ENCODE assay signal across 14 cellular contexts in genomic region chr7:13822678-13823077, GRCh38.
"Had no signal": no experiment of that assay in that cellular context is flagged by ENCODE, and none has a peak within 500 bp of the region (broad histone marks: within the 10 kb centered on the region; RNA-seq: fewer than 3 reads in every experiment).

No MANE protein-coding gene starts in this region.

- H3K36me3 Mint-ChIP-seq: activated naive CD8-positive, alpha-beta T cell treated with anti-CD3 and anti-CD28 coated beads, Interleukin-2, amount 10 ng/mL, durations not matched to agents 7 days and 5 days had no signal

- DNase-seq: activated CD4-positive, alpha-beta memory T cell treated with anti-CD3 and anti-CD28 coated beads, Interleukin-2, amount 10 ng/mL, durations not matched to agents 7 days and 5 days; activated gamma-delta T cell treated with Interleukin-2 at 50 U/mL for 16 hours; activated naive CD8-positive, alpha-beta T cell treated with anti-CD3 and anti-CD28 coated beads, Interleukin-2, amount 10 ng/mL, durations not matched to agents 7 days and 5 days; activated T-cell treated with anti-CD3 and anti-CD28 coated beads, Interleukin-2, amount 50 U/mL, for 48 hours; anterior cingulate cortex; endodermal cell; erythroblast; foreskin fibroblast; heart left ventricle; ovary; stimulated activated CD4-positive, alpha-beta T cell treated with anti-CD3 and anti-CD28 coated beads, Interleukin-4, amount 100 ng/mL, for 24 hours; upper lobe of left lung had no signal

- H3K27me3 Mint-ChIP-seq: activated CD4-positive, alpha-beta memory T cell treated with anti-CD3 and anti-CD28 coated beads, Interleukin-2, amount 10 ng/mL, durations not matched to agents 7 days and 5 days; activated naive CD8-positive, alpha-beta T cell treated with anti-CD3 and anti-CD28 coated beads, Interleukin-2, amount 10 ng/mL, durations not matched to agents 7 days and 5 days; stimulated activated naive CD8-positive, alpha-beta T cell treated with anti-CD3 and anti-CD28 coated beads, Interleukin-15, Interleukin-2, amounts not matched to agents 100 ng/mL and 50 ng/mL, for 24 hours had no signal

- H3K4me1 Mint-ChIP-seq: activated CD4-positive, alpha-beta memory T cell treated with anti-CD3 and anti-CD28 coated beads, Interleukin-2, amount 10 ng/mL, durations not matched to agents 7 days and 5 days; activated naive CD8-positive, alpha-beta T cell treated with anti-CD3 and anti-CD28 coated beads, Interleukin-2, amount 10 ng/mL, durations not matched to agents 7 days and 5 days; endodermal cell had no signal

- H3K27ac Mint-ChIP-seq: activated CD4-positive, alpha-beta memory T cell treated with anti-CD3 and anti-CD28 coated beads, Interleukin-2, amount 10 ng/mL, durations not matched to agents 7 days and 5 days; activated naive CD8-positive, alpha-beta T cell treated with anti-CD3 and anti-CD28 coated beads, Interleukin-2, amount 10 ng/mL, durations not matched to agents 7 days and 5 days; endodermal cell; stimulated activated naive CD8-positive, alpha-beta T cell treated with anti-CD3 and anti-CD28 coated beads, Interleukin-15, Interleukin-2, amounts not matched to agents 100 ng/mL and 50 ng/mL, for 24 hours; T-helper 2 cell treated with Interferon-gamma antibody and Interleukin-4, amounts not matched to agents 5 μg/mL and 100 μg/mL, for 36 hours had no signal

- H3K4me3 Mint-ChIP-seq: activated CD4-positive, alpha-beta memory T cell treated with anti-CD3 and anti-CD28 coated beads, Interleukin-2, amount 10 ng/mL, durations not matched to agents 7 days and 5 days; activated naive CD8-positive, alpha-beta T cell treated with anti-CD3 and anti-CD28 coated beads, Interleukin-2, amount 10 ng/mL, durations not matched to agents 7 days and 5 days; endodermal cell; stimulated activated naive CD8-positive, alpha-beta T cell treated with anti-CD3 and anti-CD28 coated beads, Interleukin-15, Interleukin-2, amounts not matched to agents 100 ng/mL and 50 ng/mL, for 24 hours; T-helper 2 cell treated with Interferon-gamma antibody and Interleukin-4, amounts not matched to agents 5 μg/mL and 100 μg/mL, for 36 hours had no signal
